In the genomic region with DNA sequence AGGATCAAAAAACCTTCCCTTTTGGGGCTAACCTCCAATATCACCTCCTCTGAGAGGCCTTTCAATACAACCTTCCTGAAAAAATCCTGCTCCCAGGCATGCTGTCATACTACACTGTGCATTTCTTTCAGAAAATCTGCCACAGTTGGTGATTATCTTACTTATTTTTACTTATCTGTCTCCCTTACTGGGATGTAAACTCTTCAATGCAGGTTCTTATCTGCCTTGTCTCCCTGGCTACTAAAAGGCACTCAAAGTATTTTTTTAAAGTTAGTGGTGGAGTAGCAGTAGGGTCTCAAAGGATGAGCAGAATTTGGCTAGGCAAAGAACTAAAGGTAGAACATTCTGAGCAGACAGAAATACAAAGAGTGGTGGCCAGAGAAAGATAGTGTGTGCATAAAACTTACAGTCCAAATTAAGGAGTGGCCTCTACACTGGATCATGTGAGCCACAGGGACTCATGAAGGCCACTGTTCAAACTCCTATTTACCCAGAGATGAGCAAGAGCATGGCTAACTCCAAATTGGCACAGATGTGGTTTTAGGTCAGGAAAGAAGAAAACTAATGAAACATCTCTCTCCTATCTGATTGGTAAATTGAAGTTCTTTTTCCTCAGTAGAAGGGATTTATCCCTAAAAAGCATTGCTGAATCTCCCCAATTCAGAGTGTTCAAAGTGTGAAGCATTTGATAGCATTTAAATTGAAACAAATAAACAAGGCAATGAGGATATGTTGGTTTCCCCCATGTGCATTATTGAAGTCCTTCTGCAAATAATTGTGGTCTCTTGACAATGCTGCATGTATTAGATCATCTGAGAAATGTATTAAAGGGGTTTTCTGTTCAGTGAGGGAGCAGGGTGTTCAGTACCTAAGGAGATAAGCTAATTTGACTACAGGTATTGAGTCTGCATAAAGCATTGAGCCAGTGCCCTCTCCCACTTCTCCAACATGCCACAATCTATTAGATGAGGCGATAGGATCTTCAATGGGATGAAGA, we compare ENCODE assay signal across 3 cellular contexts.
TF ChIP-seq lines count a peak whose summit lies in the region.

No MANE protein-coding gene starts in this region.

TF ChIP-seq in GM12891, 5 proteins besides CTCF, POLR2A, EP300 and RAD21 (continued from another document):
- TF ChIP-seq TAF1 (IDR thresholded peaks at IDR 0.05; ENCODE audit: low read depth, low read length) (no peak), PAX5 (IDR thresholded peaks at IDR 0.05; ENCODE audit: insufficient read depth, low read length, severe bottlenecking) (no peak), POLR2AphosphoS5 (IDR thresholded peaks at IDR 0.05; ENCODE audit: low read depth, low read length) (no peak)

TF ChIP-seq in GM23338, 12 proteins besides CTCF, POLR2A, EP300 and RAD21 (continues in another document):
- TF ChIP-seq ZNF462 (CRISPR knock-in tag; IDR thresholded peaks at IDR 0.05) (no peak), POLR2AphosphoS5 (IDR thresholded peaks at IDR 0.05; ENCODE audit: low read depth) (no peak), ZNF114 (CRISPR knock-in tag; IDR thresholded peaks at IDR 0.05) (no peak), NANOG (IDR thresholded peaks at IDR 0.05; ENCODE audit: borderline replicate concordance) (no peak), EZH2phosphoT487 (IDR thresholded peaks at IDR 0.05; ENCODE audit: unreplicated experiment) (no peak), STAT1 (IDR thresholded peaks at IDR 0.05; ENCODE audit: unreplicated experiment) (no peak)
- TF ChIP-seq, protein P1, sequence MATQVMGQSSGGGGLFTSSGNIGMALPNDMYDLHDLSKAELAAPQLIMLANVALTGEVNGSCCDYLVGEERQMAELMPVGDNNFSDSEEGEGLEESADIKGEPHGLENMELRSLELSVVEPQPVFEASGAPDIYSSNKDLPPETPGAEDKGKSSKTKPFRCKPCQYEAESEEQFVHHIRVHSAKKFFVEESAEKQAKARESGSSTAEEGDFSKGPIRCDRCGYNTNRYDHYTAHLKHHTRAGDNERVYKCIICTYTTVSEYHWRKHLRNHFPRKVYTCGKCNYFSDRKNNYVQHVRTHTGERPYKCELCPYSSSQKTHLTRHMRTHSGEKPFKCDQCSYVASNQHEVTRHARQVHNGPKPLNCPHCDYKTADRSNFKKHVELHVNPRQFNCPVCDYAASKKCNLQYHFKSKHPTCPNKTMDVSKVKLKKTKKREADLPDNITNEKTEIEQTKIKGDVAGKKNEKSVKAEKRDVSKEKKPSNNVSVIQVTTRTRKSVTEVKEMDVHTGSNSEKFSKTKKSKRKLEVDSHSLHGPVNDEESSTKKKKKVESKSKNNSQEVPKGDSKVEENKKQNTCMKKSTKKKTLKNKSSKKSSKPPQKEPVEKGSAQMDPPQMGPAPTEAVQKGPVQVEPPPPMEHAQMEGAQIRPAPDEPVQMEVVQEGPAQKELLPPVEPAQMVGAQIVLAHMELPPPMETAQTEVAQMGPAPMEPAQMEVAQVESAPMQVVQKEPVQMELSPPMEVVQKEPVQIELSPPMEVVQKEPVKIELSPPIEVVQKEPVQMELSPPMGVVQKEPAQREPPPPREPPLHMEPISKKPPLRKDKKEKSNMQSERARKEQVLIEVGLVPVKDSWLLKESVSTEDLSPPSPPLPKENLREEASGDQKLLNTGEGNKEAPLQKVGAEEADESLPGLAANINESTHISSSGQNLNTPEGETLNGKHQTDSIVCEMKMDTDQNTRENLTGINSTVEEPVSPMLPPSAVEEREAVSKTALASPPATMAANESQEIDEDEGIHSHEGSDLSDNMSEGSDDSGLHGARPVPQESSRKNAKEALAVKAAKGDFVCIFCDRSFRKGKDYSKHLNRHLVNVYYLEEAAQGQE (IDR thresholded peaks at IDR 0.05; ENCODE audit: unreplicated experiment): no peak

TF ChIP-seq in liver, 16 proteins besides CTCF, POLR2A, EP300 and RAD21 (continued from another document):
- TF ChIP-seq MAX (IDR thresholded peaks at IDR 0.05) (peak; percentile 46), JUND (IDR thresholded peaks at IDR 0.05) (peak in 1 of 2 donors; percentile 42), YY1 (IDR thresholded peaks at IDR 0.05) (peak; percentile 72), FOXA1 (IDR thresholded peaks at IDR 0.05) (peak; percentile 53), EGR1 (IDR thresholded peaks at IDR 0.05; ENCODE audit: low read depth in 2 of 2) (no peak), GABPA (IDR thresholded peaks at IDR 0.05 in 1 of 2, conservative IDR thresholded peaks at IDR 0.05 in 1 of 2) (no peak), ZBTB33 (IDR thresholded peaks at IDR 0.05) (peak; percentile 18), TAF1 (conservative IDR thresholded peaks at IDR 0.05) (no peak), SP1 (IDR thresholded peaks at IDR 0.05) (peak; percentile 19), FOXA2 (IDR thresholded peaks at IDR 0.05) (peak; percentile 83), NR2F2 (IDR thresholded peaks at IDR 0.05) (no peak), HNF4G (IDR thresholded peaks at IDR 0.05) (no peak)
- TF ChIP-seq, protein P2, sequence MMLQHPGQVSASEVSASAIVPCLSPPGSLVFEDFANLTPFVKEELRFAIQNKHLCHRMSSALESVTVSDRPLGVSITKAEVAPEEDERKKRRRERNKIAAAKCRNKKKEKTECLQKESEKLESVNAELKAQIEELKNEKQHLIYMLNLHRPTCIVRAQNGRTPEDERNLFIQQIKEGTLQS (IDR thresholded peaks at IDR 0.05): peak; percentile 87
- TF ChIP-seq, protein P1 (IDR thresholded peaks at IDR 0.05): no peak
